In genomic region chr17:2337811-2338657, GRCh38 we compare ENCODE assay signal across 8 cellular contexts. TPM values are rescaled to one million over a fixed set of nuclear protein-coding genes. Genes with fewer than 3 reads are reported as not detected.
DNase-seq lines count a peak whose midpoint lies in the region; ATAC-seq and TF ChIP-seq lines count a peak whose summit lies in the region.

No MANE protein-coding gene starts in this region.

- peak overlapping the region; percentile 60; the same call in 1 of the 2 replicates for H2AFZ ChIP-seq in OCI-LY3 (ENCODE audit: low read depth, low read length)

- H3K27me3 ChIP-seq in CD8-positive, alpha-beta memory T cell (ENCODE audit: insufficient read depth, low read length, poor library complexity, severe bottlenecking) = no peaks in the 10 kb centered on the region
- H3K27me3 ChIP-seq in OCI-LY3 (ENCODE audit: low read depth, low read length) (no peaks in the 10 kb centered on the region), thoracic aorta (replicated peaks; ENCODE audit: insufficient read depth) (no peaks in the 10 kb centered on the region)

- H3K27ac ChIP-seq in CD8-positive, alpha-beta memory T cell (ENCODE audit: low read depth, low read length) = peak overlapping the region; percentile 54
- no peak overlapping the region for H3K27ac ChIP-seq in OCI-LY3 (ENCODE audit: low read length)
- peak overlapping the region; percentile 70 to 74 for H3K27ac ChIP-seq in thoracic aorta

- peak overlapping the region; percentile 84 to 98 (median 93) for H3K4me3 Mint-ChIP-seq in CD8-positive, alpha-beta memory T cell
- H3K4me3 Mint-ChIP-seq in nephron progenitor cell = peak overlapping the region; percentile 87

- H3K9me3 Mint-ChIP-seq in CD8-positive, alpha-beta memory T cell = no peaks in the 10 kb centered on the region
- H3K9me3 Mint-ChIP-seq in nephron progenitor cell = no peaks in the 10 kb centered on the region

- ATAC-seq in thoracic aorta (ENCODE audit: insufficient number of reproducible peaks, low FRiP score, low read depth) (no peak), GM19324 (IDR thresholded peaks at IDR 0.05; ENCODE audit: low FRiP score, unreplicated experiment) (no peak)

- peak overlapping the region; percentile 56 for H3K4me3 ChIP-seq in CD8-positive, alpha-beta memory T cell (ENCODE audit: low read length)
- peak overlapping the region; percentile 91 for H3K4me3 ChIP-seq in OCI-LY3 (ENCODE audit: low read length)
- peak overlapping the region; percentile 95 for H3K4me3 ChIP-seq in fibroblast of pulmonary artery (replicated peaks; ENCODE audit: low read depth, low read length)
- H3K4me3 ChIP-seq in thoracic aorta = peak overlapping the region; percentile 95

- peaks cover 24% of the 10 kb centered on the region for H3K36me3 ChIP-seq in CD8-positive, alpha-beta memory T cell (ENCODE audit: insufficient read depth, low read length)
- H3K36me3 ChIP-seq in OCI-LY3 (replicated peaks; ENCODE audit: low read depth, low read length) (peaks cover 20% of the 10 kb centered on the region), thoracic aorta (peaks cover 16% of the 10 kb centered on the region)

- H3K9me3 ChIP-seq in CD8-positive, alpha-beta memory T cell (ENCODE audit: low read length) = no peaks in the 10 kb centered on the region
- no peaks in the 10 kb centered on the region for H3K9me3 ChIP-seq in OCI-LY3 (ENCODE audit: insufficient read depth, low read length)
- H3K9me3 ChIP-seq in thoracic aorta = no peaks in the 10 kb centered on the region

- H3K27ac Mint-ChIP-seq in CD8-positive, alpha-beta memory T cell = peak overlapping the region; percentile 80 to 93 (median 88)
- H3K27ac Mint-ChIP-seq in nephron progenitor cell = peak overlapping the region; percentile 57

- H3K79me2 ChIP-seq in OCI-LY3 (ENCODE audit: low read length) = peaks cover 38% of the 10 kb centered on the region

- peak overlapping the region; percentile 91 for H3K9ac ChIP-seq in OCI-LY3 (ENCODE audit: low read length)

- no peaks in the 10 kb centered on the region for H3K27me3 Mint-ChIP-seq in CD8-positive, alpha-beta memory T cell
- no peaks in the 10 kb centered on the region for H3K27me3 Mint-ChIP-seq in nephron progenitor cell (ENCODE audit: low read depth, poor library complexity)

- no peaks in the 10 kb centered on the region for H4K20me1 ChIP-seq in OCI-LY3 (ENCODE audit: insufficient read depth, low read length)

- CTCF ChIA-PET in CD8-positive, alpha-beta memory T cell (lab: Charles Lee) = interaction anchor here (1.3 to 3.4 kb wide), 4 partner anchors 10 to 281 kb away, joined by 6 to 18 read pairs (median 8); no protein-coding TSS in a partner anchor

- peak overlapping the region; percentile 65 for H3K4me2 ChIP-seq in OCI-LY3 (ENCODE audit: low read length)

- DNase-seq in CD8-positive, alpha-beta memory T cell = peak; percentile 33 to 74 (median 60)
- DNase-seq in GOT3 (lab: John Stamatoyannopoulos, UW) (peak; percentile 20), fibroblast of pulmonary artery (ENCODE audit: low read depth) (peak; percentile 54), nephron progenitor cell (peak; percentile 73), thoracic aorta (ENCODE audit: low spot score) (no peak)
- peak; percentile 39 for DNase-seq in activated effector memory CD4-positive, alpha-beta T cell treated with Interleukin-2 at 50 U/mL for 16 hours

- peaks cover 31 to 46% (median 32%) of the 10 kb centered on the region in 3 donors for H3K4me1 Mint-ChIP-seq in CD8-positive, alpha-beta memory T cell
- H3K4me1 Mint-ChIP-seq in nephron progenitor cell = peaks cover 32% of the 10 kb centered on the region

- H3K4me1 ChIP-seq in CD8-positive, alpha-beta memory T cell (ENCODE audit: insufficient read depth, low read length) = peaks cover 20% of the 10 kb centered on the region
- H3K4me1 ChIP-seq in OCI-LY3 (ENCODE audit: low read length) (peaks cover 12% of the 10 kb centered on the region), thoracic aorta (ENCODE audit: control insufficient read depth in 1 of 2, low read depth in 2 of 2) (peaks cover 5 to 25% of the 10 kb centered on the region in 2 donors)

- TF ChIP-seq CTCF in OCI-LY3 (IDR thresholded peaks at IDR 0.05; ENCODE audit: low read depth, low read length) = no peak
- TF ChIP-seq CTCF in fibroblast of pulmonary artery (IDR thresholded peaks at IDR 0.05; ENCODE audit: low read length, missing control alignments) = no peak
- no peak for TF ChIP-seq CTCF in nephron progenitor cell (IDR thresholded peaks at IDR 0.05)
- peak; percentile 22 for TF ChIP-seq CTCF in thoracic aorta (IDR thresholded peaks at IDR 0.05)

- POLR2A ChIA-PET in CD8-positive, alpha-beta memory T cell (lab: Charles Lee) = interaction anchor here (0.7 to 3.4 kb wide), 4 partner anchors 15 to 63 kb away, joined by 3 to 24 read pairs (median 6); partner anchors contain the start of genes MNT, SMG6 and SRR

- peaks cover 3 to 20% (median 7%) of the 10 kb centered on the region in 3 donors for H3K36me3 Mint-ChIP-seq in CD8-positive, alpha-beta memory T cell
- H3K36me3 Mint-ChIP-seq in nephron progenitor cell (ENCODE audit: low read depth) = peaks cover 16% of the 10 kb centered on the region

RNA-seq across cellular contexts. Expression of gene SGSM2, which starts 0.7 kb away (rescaled TPM):
- total RNA-seq in CD8-positive, alpha-beta memory T cell = 10 to 100 TPM; 39.8 to 43.1 TPM
- 16.3 TPM for polyA plus RNA-seq in CD8-positive, alpha-beta memory T cell
- 10 to 100 TPM; 58.1 to 70.3 TPM for total RNA-seq in thoracic aorta

RNA-seq across cellular contexts. Expression of gene TSR1, which starts 1.8 kb away (rescaled TPM):
- total RNA-seq in CD8-positive, alpha-beta memory T cell = 10 to 100 TPM; 97.7 to 99.4 TPM
- polyA plus RNA-seq in CD8-positive, alpha-beta memory T cell = 22.0 TPM
- total RNA-seq in thoracic aorta = 10 to 100 TPM; 36.0 to 63.2 TPM

RNA-seq across cellular contexts. Expression of gene SRR, which starts 34.3 kb away (rescaled TPM):
- total RNA-seq in CD8-positive, alpha-beta memory T cell = 10 to 100 TPM; 11.7 to 13.4 TPM
- polyA plus RNA-seq in CD8-positive, alpha-beta memory T cell = 5.7 TPM
- 10 to 100 TPM; 10.5 to 20.8 TPM for total RNA-seq in thoracic aorta

RNA-seq across cellular contexts. Expression of gene SMG6, which starts 34.4 kb away (rescaled TPM):
- 10 to 100 TPM; 53.3 to 54.1 TPM for total RNA-seq in CD8-positive, alpha-beta memory T cell
- polyA plus RNA-seq in CD8-positive, alpha-beta memory T cell = 11.2 TPM
- total RNA-seq in thoracic aorta = 10 to 100 TPM; 33.2 to 82.9 TPM
